26 cellular contexts compared by ENCODE assay signal in the genomic region with DNA sequence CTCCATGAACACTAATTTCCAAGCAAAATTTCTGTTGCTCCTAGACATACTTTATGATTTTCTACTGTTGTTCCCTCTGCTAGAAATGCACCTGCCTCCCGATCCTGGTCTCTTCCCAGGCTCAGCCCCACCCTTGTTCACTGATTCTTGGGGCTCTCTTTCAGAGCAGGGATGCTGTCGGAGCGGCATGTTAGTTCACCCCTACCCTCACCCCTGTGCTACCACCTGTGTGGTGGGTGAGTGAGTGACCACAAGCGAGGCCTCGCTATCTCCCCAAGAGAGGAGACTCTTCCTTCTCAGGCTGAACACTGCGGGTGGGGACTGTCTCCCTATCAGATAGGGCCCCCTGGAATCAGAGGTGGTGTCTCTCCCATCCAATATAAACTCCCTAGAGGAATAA. TPM values are rescaled to one million over a fixed set of nuclear protein-coding genes. Genes with fewer than 3 reads are reported as not detected.
"Had no signal": no experiment of that assay in that cellular context is flagged by ENCODE, and none has a peak within 500 bp of the region (broad histone marks: within the 10 kb centered on the region; RNA-seq: fewer than 3 reads in every experiment).

No MANE protein-coding gene starts in this region.

- H3K9ac ChIP-seq: KMS-11 had no signal

- H3K36me3 Mint-ChIP-seq: activated CD4-positive, alpha-beta memory T cell treated with anti-CD3 and anti-CD28 coated beads for 36 hours; activated naive CD8-positive, alpha-beta T cell; brain had no signal

- H3K9me3 Mint-ChIP-seq: activated CD4-positive, alpha-beta memory T cell treated with anti-CD3 and anti-CD28 coated beads for 36 hours; activated CD4-positive, alpha-beta T cell treated with anti-CD3 and anti-CD28 coated beads, Interleukin-2, amount 10 ng/mL, durations not matched to agents 7 days and 5 days; activated T-cell treated with anti-CD3 and anti-CD28 coated beads, Interleukin-2, amount 50 U/mL, for 4 hours; T-helper 1 cell treated with Interleukin-12 subunit alpha and Interleukin-12 subunit beta and Interleukin-4 antibody, amounts not matched to agents 30 μg/mL and 1 μg/mL, for 36 hours had no signal

- H3K4me3 Mint-ChIP-seq: activated CD4-positive, alpha-beta memory T cell treated with anti-CD3 and anti-CD28 coated beads for 36 hours; activated CD4-positive, alpha-beta T cell treated with anti-CD3 and anti-CD28 coated beads, Interleukin-2, amount 10 ng/mL, durations not matched to agents 7 days and 5 days; activated naive CD8-positive, alpha-beta T cell; activated T-cell treated with anti-CD3 and anti-CD28 coated beads, Interleukin-2, amount 50 U/mL, for 4 hours; brain; T-helper 1 cell treated with Interleukin-12 subunit alpha and Interleukin-12 subunit beta and Interleukin-4 antibody, amounts not matched to agents 30 μg/mL and 1 μg/mL, for 36 hours had no signal

- H3K36me3 ChIP-seq: MG63 had no signal

- H3K4me2 ChIP-seq: KMS-11 had no signal

- H3K4me3 ChIP-seq: MG63 had no signal

- H3K9me3 ChIP-seq: MG63 had no signal

- ATAC-seq: activated T-cell treated with anti-CD3 and anti-CD28 coated beads, Interleukin-2, amount 50 U/mL, for 4 hours had no signal

- H3K27ac Mint-ChIP-seq: activated CD4-positive, alpha-beta memory T cell treated with anti-CD3 and anti-CD28 coated beads for 36 hours; activated CD4-positive, alpha-beta T cell treated with anti-CD3 and anti-CD28 coated beads, Interleukin-2, amount 10 ng/mL, durations not matched to agents 7 days and 5 days; activated naive CD8-positive, alpha-beta T cell; brain; T-helper 1 cell treated with Interleukin-12 subunit alpha and Interleukin-12 subunit beta and Interleukin-4 antibody, amounts not matched to agents 30 μg/mL and 1 μg/mL, for 36 hours had no signal

- H3K4me1 Mint-ChIP-seq: activated CD4-positive, alpha-beta T cell treated with anti-CD3 and anti-CD28 coated beads, Interleukin-2, amount 10 ng/mL, durations not matched to agents 7 days and 5 days; brain had no signal

- H3K27ac ChIP-seq: KMS-11 had no signal

- DNase-seq: activated CD4-positive, alpha-beta memory T cell treated with anti-CD3 and anti-CD28 coated beads for 36 hours; activated CD4-positive, alpha-beta T cell treated with anti-CD3 and anti-CD28 coated beads, Interleukin-2, amount 10 ng/mL, durations not matched to agents 7 days and 5 days; activated CD4-positive, CD25-positive, alpha-beta regulatory T cell; activated CD8-positive, alpha-beta memory T cell treated with anti-CD3 and anti-CD28 coated beads for 24 hours; activated effector memory CD4-positive, alpha-beta T cell treated with anti-CD3 and anti-CD28 coated beads, Interleukin-2, amount 50 U/mL, for 16 hours; activated naive CD4-positive, alpha-beta T cell treated with Interleukin-2 at 50 U/mL for 16 hours; activated T-cell treated with anti-CD3 and anti-CD28 coated beads, Interleukin-2, amount 50 U/mL, for 4 hours; amygdala; MV-4-11; NCI-H1092 treated with DMSO at 0.1 percent for 48 hours; NCI-H1417 treated with DMSO at 0.1 percent for 48 hours; NCI-H2029; NCI-H2107; NCI-H2171 treated with DMSO at 0.1 percent for 48 hours; NCI-H526; NK-92 treated with Interleukin-12 subunit alpha and Interleukin-12 subunit beta, amount 100 ng/mL, for 24 hours; SHP77 treated with DMSO at 0.1 percent for 48 hours; T1000 had no signal

RNA-seq across cellular contexts. Expression of a gene that starts 4.9 kb away (rescaled TPM):
- total RNA-seq: activated CD4-positive, alpha-beta memory T cell treated with anti-CD3 and anti-CD28 coated beads for 36 hours; activated CD4-positive, alpha-beta T cell treated with anti-CD3 and anti-CD28 coated beads, Interleukin-2, amount 10 ng/mL, durations not matched to agents 7 days and 5 days; activated T-cell treated with anti-CD3 and anti-CD28 coated beads, Interleukin-2, amount 50 U/mL, for 4 hours; astrocyte; NCI-H460; SK-MEL-5 had no signal

RNA-seq across cellular contexts. Expression of a gene that starts 20.4 kb away (rescaled TPM):
- total RNA-seq: activated CD4-positive, alpha-beta memory T cell treated with anti-CD3 and anti-CD28 coated beads for 36 hours; activated CD4-positive, alpha-beta T cell treated with anti-CD3 and anti-CD28 coated beads, Interleukin-2, amount 10 ng/mL, durations not matched to agents 7 days and 5 days; activated T-cell treated with anti-CD3 and anti-CD28 coated beads, Interleukin-2, amount 50 U/mL, for 4 hours; astrocyte; NCI-H460; SK-MEL-5 had no signal

RNA-seq across cellular contexts. Expression of a gene that starts 20.5 kb away (rescaled TPM):
- total RNA-seq: activated CD4-positive, alpha-beta memory T cell treated with anti-CD3 and anti-CD28 coated beads for 36 hours; activated CD4-positive, alpha-beta T cell treated with anti-CD3 and anti-CD28 coated beads, Interleukin-2, amount 10 ng/mL, durations not matched to agents 7 days and 5 days; activated T-cell treated with anti-CD3 and anti-CD28 coated beads, Interleukin-2, amount 50 U/mL, for 4 hours; astrocyte; NCI-H460; SK-MEL-5 had no signal

RNA-seq across cellular contexts. Expression of a gene that starts 38.1 kb away (rescaled TPM):
- total RNA-seq: activated CD4-positive, alpha-beta memory T cell treated with anti-CD3 and anti-CD28 coated beads for 36 hours; SK-MEL-5 had no signal

RNA-seq across cellular contexts. Expression of a gene that starts 47.1 kb away (rescaled TPM):
- total RNA-seq: activated CD4-positive, alpha-beta memory T cell treated with anti-CD3 and anti-CD28 coated beads for 36 hours; activated CD4-positive, alpha-beta T cell treated with anti-CD3 and anti-CD28 coated beads, Interleukin-2, amount 10 ng/mL, durations not matched to agents 7 days and 5 days; activated T-cell treated with anti-CD3 and anti-CD28 coated beads, Interleukin-2, amount 50 U/mL, for 4 hours; astrocyte; NCI-H460; SK-MEL-5 had no signal
